Comparison of ENCODE assay signal across 3 cellular contexts in the genomic region with DNA sequence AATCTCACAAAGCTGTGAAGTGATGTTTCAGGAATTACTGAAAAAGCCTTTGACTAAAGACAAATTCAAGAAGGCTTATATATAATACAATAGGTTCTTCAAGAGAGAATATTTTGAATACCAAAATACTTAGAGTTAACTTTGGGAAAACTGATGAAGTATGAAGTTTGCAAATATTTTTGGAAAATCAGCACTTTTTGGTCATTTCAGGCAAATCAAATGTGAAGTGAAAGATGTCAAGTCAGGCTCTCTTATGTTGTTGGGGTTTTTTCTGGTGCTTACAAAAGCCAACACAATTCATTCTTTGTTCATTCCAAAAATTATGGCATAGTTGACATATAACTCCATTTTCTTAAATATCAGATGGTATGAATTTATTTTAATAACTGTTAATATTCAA.
A peak's percentile ranks its signal among the peaks of the same experiment; 100 is the strongest.
TF ChIP-seq lines count a peak whose summit lies in the region.

No MANE protein-coding gene starts in this region.

TF ChIP-seq in HepG2, 621 proteins besides CTCF, POLR2A, EP300 and RAD21:
- TF ChIP-seq PRPF4 (IDR thresholded peaks at IDR 0.05; ENCODE audit: low read depth, low read length, poor library complexity, severe bottlenecking) (no peak), MAFK (conservative IDR thresholded peaks at IDR 0.05 in 1 of 2, IDR thresholded peaks at IDR 0.05 in 1 of 2; ENCODE audit: low read length in 2 of 2) (peak; percentile 76 to 80), MAFF (IDR thresholded peaks at IDR 0.05; ENCODE audit: low read depth, low read length) (peak; percentile 74), DR1 (CRISPR knock-in tag; IDR thresholded peaks at IDR 0.05) (no peak)
- TF ChIP-seq, protein P1, sequence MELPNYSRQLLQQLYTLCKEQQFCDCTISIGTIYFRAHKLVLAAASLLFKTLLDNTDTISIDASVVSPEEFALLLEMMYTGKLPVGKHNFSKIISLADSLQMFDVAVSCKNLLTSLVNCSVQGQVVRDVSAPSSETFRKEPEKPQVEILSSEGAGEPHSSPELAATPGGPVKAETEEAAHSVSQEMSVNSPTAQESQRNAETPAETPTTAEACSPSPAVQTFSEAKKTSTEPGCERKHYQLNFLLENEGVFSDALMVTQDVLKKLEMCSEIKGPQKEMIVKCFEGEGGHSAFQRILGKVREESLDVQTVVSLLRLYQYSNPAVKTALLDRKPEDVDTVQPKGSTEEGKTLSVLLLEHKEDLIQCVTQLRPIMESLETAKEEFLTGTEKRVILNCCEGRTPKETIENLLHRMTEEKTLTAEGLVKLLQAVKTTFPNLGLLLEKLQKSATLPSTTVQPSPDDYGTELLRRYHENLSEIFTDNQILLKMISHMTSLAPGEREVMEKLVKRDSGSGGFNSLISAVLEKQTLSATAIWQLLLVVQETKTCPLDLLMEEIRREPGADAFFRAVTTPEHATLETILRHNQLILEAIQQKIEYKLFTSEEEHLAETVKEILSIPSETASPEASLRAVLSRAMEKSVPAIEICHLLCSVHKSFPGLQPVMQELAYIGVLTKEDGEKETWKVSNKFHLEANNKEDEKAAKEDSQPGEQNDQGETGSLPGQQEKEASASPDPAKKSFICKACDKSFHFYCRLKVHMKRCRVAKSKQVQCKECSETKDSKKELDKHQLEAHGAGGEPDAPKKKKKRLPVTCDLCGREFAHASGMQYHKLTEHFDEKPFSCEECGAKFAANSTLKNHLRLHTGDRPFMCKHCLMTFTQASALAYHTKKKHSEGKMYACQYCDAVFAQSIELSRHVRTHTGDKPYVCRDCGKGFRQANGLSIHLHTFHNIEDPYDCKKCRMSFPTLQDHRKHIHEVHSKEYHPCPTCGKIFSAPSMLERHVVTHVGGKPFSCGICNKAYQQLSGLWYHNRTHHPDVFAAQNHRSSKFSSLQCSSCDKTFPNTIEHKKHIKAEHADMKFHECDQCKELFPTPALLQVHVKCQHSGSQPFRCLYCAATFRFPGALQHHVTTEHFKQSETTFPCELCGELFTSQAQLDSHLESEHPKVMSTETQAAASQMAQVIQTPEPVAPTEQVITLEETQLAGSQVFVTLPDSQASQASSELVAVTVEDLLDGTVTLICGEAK (IDR thresholded peaks at IDR 0.05): no peak
- TF ChIP-seq, protein P1 (CRISPR knock-in tag; IDR thresholded peaks at IDR 0.05): no peak
TF ChIP-seq in HepG2: peak in this region for 2.

TF ChIP-seq in K562, 482 proteins besides CTCF, POLR2A, EP300 and RAD21:
- TF ChIP-seq ZNF316 (IDR thresholded peaks at IDR 0.05): peak; percentile 32; the same call in 1 of the 2 replicates
- TF ChIP-seq C11orf30 (IDR thresholded peaks at IDR 0.05; ENCODE audit: low read depth): 0 out of 2 replicates have a peak, but pooled peaks have one; percentile 25
- no peak for TF ChIP-seq ILK (tag; IDR thresholded peaks at IDR 0.05; ENCODE audit: borderline replicate concordance, low read depth)

TF ChIP-seq in SK-N-SH treated with all-trans-retinoic acid at 6 μM for 48 hours, 23 proteins besides CTCF, POLR2A, EP300 and RAD21:
- TF ChIP-seq CSDC2 (CRISPR knock-in tag; IDR thresholded peaks at IDR 0.05) (no peak), SNAI2 (CRISPR knock-in tag; IDR thresholded peaks at IDR 0.05) (no peak), BACH2 (CRISPR knock-in tag; IDR thresholded peaks at IDR 0.05; ENCODE audit: borderline replicate concordance) (no peak), ZNF565 (CRISPR knock-in tag; conservative IDR thresholded peaks at IDR 0.05; ENCODE audit: low read depth) (no peak), GLIS3 (CRISPR knock-in tag; IDR thresholded peaks at IDR 0.05) (no peak), ESRRG (CRISPR knock-in tag; IDR thresholded peaks at IDR 0.05) (no peak), ZFP3 (CRISPR knock-in tag; IDR thresholded peaks at IDR 0.05) (no peak), ZNF70 (CRISPR knock-in tag; IDR thresholded peaks at IDR 0.05) (no peak)
- TF ChIP-seq, protein P2, sequence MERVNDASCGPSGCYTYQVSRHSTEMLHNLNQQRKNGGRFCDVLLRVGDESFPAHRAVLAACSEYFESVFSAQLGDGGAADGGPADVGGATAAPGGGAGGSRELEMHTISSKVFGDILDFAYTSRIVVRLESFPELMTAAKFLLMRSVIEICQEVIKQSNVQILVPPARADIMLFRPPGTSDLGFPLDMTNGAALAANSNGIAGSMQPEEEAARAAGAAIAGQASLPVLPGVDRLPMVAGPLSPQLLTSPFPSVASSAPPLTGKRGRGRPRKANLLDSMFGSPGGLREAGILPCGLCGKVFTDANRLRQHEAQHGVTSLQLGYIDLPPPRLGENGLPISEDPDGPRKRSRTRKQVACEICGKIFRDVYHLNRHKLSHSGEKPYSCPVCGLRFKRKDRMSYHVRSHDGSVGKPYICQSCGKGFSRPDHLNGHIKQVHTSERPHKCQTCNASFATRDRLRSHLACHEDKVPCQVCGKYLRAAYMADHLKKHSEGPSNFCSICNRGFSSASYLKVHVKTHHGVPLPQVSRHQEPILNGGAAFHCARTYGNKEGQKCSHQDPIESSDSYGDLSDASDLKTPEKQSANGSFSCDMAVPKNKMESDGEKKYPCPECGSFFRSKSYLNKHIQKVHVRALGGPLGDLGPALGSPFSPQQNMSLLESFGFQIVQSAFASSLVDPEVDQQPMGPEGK (CRISPR knock-in tag; IDR thresholded peaks at IDR 0.05; ENCODE audit: borderline replicate concordance): no peak
